In genomic region chr2:160104115-160104514, GRCh38 we compare ENCODE assay signal across 20 cellular contexts. TPM values are rescaled to one million over a fixed set of nuclear protein-coding genes. Genes with fewer than 3 reads are reported as not detected.
DNase-seq lines count a peak whose midpoint lies in the region; ATAC-seq and TF ChIP-seq lines count a peak whose summit lies in the region.
"Had no signal": no experiment of that assay in that cellular context is flagged by ENCODE, and none has a peak within 500 bp of the region (broad histone marks: within the 10 kb centered on the region; RNA-seq: fewer than 3 reads in every experiment).

No MANE protein-coding gene starts in this region.

- no peaks in the 10 kb centered on the region for H3F3A ChIP-seq in MM.1S (ENCODE audit: insufficient read depth, low read length)

- H3K4me1 ChIP-seq in BLaER1 (peaks cover 28% of the 10 kb centered on the region), MM.1S (ENCODE audit: low read length) (no peaks in the 10 kb centered on the region)
- H3K4me1 ChIP-seq: A549 had no signal

- no peaks in the 10 kb centered on the region for H3K9me3 Mint-ChIP-seq in mesothelial cell of epicardium
- no peaks in the 10 kb centered on the region for H3K9me3 Mint-ChIP-seq in T-helper 2 cell treated with Interferon-gamma antibody and Interleukin-4, amounts not matched to agents 5 μg/mL and 100 μg/mL, for 36 hours
- H3K9me3 Mint-ChIP-seq: HFFc6, IgD-negative memory B cell had no signal

- H3K9me3 ChIP-seq in BLaER1 = no peaks in the 10 kb centered on the region
- no peaks in the 10 kb centered on the region for H3K9me3 ChIP-seq in MM.1S (replicated peaks; ENCODE audit: insufficient read depth, low read length)
- H3K9me3 ChIP-seq: A549 had no signal

- H3K27me3 Mint-ChIP-seq in mesothelial cell of epicardium (ENCODE audit: low read depth) = no peaks in the 10 kb centered on the region
- peaks cover 11% of the 10 kb centered on the region for H3K27me3 Mint-ChIP-seq in T-helper 2 cell treated with Interferon-gamma antibody and Interleukin-4, amounts not matched to agents 5 μg/mL and 100 μg/mL, for 36 hours (ENCODE audit: low read depth)

- no peak overlapping the region for H3K4me3 Mint-ChIP-seq in mesothelial cell of epicardium
- no peak overlapping the region for H3K4me3 Mint-ChIP-seq in T-helper 2 cell treated with Interferon-gamma antibody and Interleukin-4, amounts not matched to agents 5 μg/mL and 100 μg/mL, for 36 hours
- H3K4me3 Mint-ChIP-seq: CD14-positive monocyte; CD4-positive, alpha-beta memory T cell; HFFc6; IgD-negative memory B cell had no signal

- H3K4me3 ChIP-seq in BLaER1 (no peak overlapping the region), choroid plexus epithelial cell (ENCODE audit: low read depth, low read length) (no peak overlapping the region), MM.1S (ENCODE audit: low read length) (no peak overlapping the region)
- H3K4me3 ChIP-seq: A549 had no signal

- ATAC-seq in HG03565 (IDR thresholded peaks at IDR 0.05; ENCODE audit: unreplicated experiment) = no peak
- ATAC-seq: A549, HCT116, HepG2 had no signal

- H3K27ac ChIP-seq in BLaER1 (no peak overlapping the region), MM.1S (ENCODE audit: low read length) (no peak overlapping the region)
- H3K27ac ChIP-seq: 22Rv1, A549 had no signal

- peak overlapping the region; percentile 92 for H3K27ac Mint-ChIP-seq in mesothelial cell of epicardium
- H3K27ac Mint-ChIP-seq in T-helper 2 cell treated with Interferon-gamma antibody and Interleukin-4, amounts not matched to agents 5 μg/mL and 100 μg/mL, for 36 hours = no peak overlapping the region
- H3K27ac Mint-ChIP-seq: CD14-positive monocyte; CD4-positive, alpha-beta memory T cell; HFFc6; IgD-negative memory B cell had no signal

- H3K27me3 ChIP-seq in BLaER1 (no peaks in the 10 kb centered on the region), MM.1S (replicated peaks; ENCODE audit: insufficient read depth, low read length) (no peaks in the 10 kb centered on the region)

- H3K9me2 ChIP-seq in MM.1S (replicated peaks; ENCODE audit: insufficient read depth, low read length) = no peaks in the 10 kb centered on the region

- H3K79me2 ChIP-seq in MM.1S (ENCODE audit: low read length) = no peaks in the 10 kb centered on the region

- no peak for TF ChIP-seq CTCF in choroid plexus epithelial cell (conservative IDR thresholded peaks at IDR 0.05; ENCODE audit: low read depth, low read length)
- TF ChIP-seq CTCF in mesothelial cell of epicardium (IDR thresholded peaks at IDR 0.05; ENCODE audit: unreplicated experiment) = no peak
- no peak for TF ChIP-seq CTCF in MM.1S (IDR thresholded peaks at IDR 0.05; ENCODE audit: low read length)

- H3K36me3 Mint-ChIP-seq in mesothelial cell of epicardium = no peaks in the 10 kb centered on the region
- no peaks in the 10 kb centered on the region for H3K36me3 Mint-ChIP-seq in T-helper 2 cell treated with Interferon-gamma antibody and Interleukin-4, amounts not matched to agents 5 μg/mL and 100 μg/mL, for 36 hours (ENCODE audit: low read depth)
- H3K36me3 Mint-ChIP-seq: CD14-positive monocyte; CD4-positive, alpha-beta memory T cell; IgD-negative memory B cell had no signal

- H3K4me2 ChIP-seq in BLaER1 (0 out of 2 replicates have a peak overlapping the region, but pooled peaks have one; percentile 3), MM.1S (ENCODE audit: low read depth, low read length) (no peak overlapping the region)
- H3K4me2 ChIP-seq: A549 had no signal

- H4K20me1 ChIP-seq in BLaER1 = no peaks in the 10 kb centered on the region
- H4K20me1 ChIP-seq in MM.1S (ENCODE audit: insufficient read depth, low read length) = no peaks in the 10 kb centered on the region

- no peak overlapping the region for H2AFZ ChIP-seq in MM.1S (ENCODE audit: low read length)

- H3K4me1 Mint-ChIP-seq in mesothelial cell of epicardium = peaks cover 48% of the 10 kb centered on the region
- H3K4me1 Mint-ChIP-seq in T-helper 2 cell treated with Interferon-gamma antibody and Interleukin-4, amounts not matched to agents 5 μg/mL and 100 μg/mL, for 36 hours (ENCODE audit: low read depth) = no peaks in the 10 kb centered on the region
- H3K4me1 Mint-ChIP-seq: CD4-positive, alpha-beta memory T cell had no signal

- DNase-seq in NCI-H526 (lab: John Stamatoyannopoulos, UW) = peak; percentile 82 to 83
- peak; percentile 48 for DNase-seq in choroid plexus epithelial cell (ENCODE audit: low read depth)
- DNase-seq in mesothelial cell of epicardium (ENCODE audit: low spot score in 2 of 2, unreplicated experiment in 2 of 2) = no peak
- no peak for DNase-seq in MM.1S
- DNase-seq in T-helper 2 cell treated with Interferon-gamma antibody and Interleukin-4, amounts not matched to agents 5 μg/mL and 100 μg/mL, for 36 hours (ENCODE audit: low spot score) = no peak
- DNase-seq: AML-193; CD4-positive, alpha-beta memory T cell; DMS153; DMS79; GF-D8; H7; HFFc6 had no signal

- H3K9ac ChIP-seq in BLaER1 = no peak overlapping the region
- no peak overlapping the region for H3K9ac ChIP-seq in MM.1S (ENCODE audit: low read length)

- H3K36me3 ChIP-seq in BLaER1 = no peaks in the 10 kb centered on the region
- H3K36me3 ChIP-seq in MM.1S (replicated peaks; ENCODE audit: insufficient read depth, low read length) = no peaks in the 10 kb centered on the region

RNA-seq across cellular contexts. Expression of gene PLA2R1, which starts 41.7 kb away (rescaled TPM):
- total RNA-seq in mesothelial cell of epicardium = 14.4 to 15.0 TPM (median 14.8 TPM) in 3 replicates
- total RNA-seq: CD4-positive, alpha-beta memory T cell; HepG2 had no signal

Comparison
In these comparisons a context has a peak if more than half of its experiments do, and no peak if none do; other contexts are left out.
1. DNase-seq: peak in NCI-H526 (2 of 2) and choroid plexus epithelial cell (single experiment); none in mesothelial cell of epicardium (0 of 2), MM.1S (single experiment) and T-helper 2 cell treated with Interferon-gamma antibody and Interleukin-4, amounts not matched to agents 5 μg/mL and 100 μg/mL, for 36 hours (single experiment).